Comparison of ENCODE assay signal across 2 cellular contexts in the genomic region with DNA sequence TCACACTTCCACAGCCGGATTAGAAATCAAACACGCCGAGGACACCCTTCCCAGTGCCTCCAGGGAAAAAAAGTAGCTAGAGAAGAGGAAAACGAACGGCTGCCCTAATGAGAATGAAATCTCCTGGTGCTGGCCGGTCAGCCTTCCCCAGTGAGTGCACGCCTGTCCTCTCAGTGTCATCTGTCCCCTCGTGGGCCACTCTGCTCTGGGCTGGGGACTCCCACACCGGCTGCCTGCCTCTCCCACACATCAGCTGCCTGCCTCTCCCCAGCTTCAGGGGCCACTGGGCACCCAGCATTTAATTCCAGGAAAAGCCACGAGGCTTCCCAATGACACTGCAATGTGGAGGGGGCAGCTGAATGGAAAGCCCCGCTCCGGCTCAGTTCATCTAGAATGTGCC.
TF ChIP-seq lines count a peak whose summit lies in the region.

No MANE protein-coding gene starts in this region.

TF ChIP-seq in SK-N-SH, 30 proteins besides CTCF, POLR2A, EP300 and RAD21 (continued from another document):
- TF ChIP-seq, protein P1, sequence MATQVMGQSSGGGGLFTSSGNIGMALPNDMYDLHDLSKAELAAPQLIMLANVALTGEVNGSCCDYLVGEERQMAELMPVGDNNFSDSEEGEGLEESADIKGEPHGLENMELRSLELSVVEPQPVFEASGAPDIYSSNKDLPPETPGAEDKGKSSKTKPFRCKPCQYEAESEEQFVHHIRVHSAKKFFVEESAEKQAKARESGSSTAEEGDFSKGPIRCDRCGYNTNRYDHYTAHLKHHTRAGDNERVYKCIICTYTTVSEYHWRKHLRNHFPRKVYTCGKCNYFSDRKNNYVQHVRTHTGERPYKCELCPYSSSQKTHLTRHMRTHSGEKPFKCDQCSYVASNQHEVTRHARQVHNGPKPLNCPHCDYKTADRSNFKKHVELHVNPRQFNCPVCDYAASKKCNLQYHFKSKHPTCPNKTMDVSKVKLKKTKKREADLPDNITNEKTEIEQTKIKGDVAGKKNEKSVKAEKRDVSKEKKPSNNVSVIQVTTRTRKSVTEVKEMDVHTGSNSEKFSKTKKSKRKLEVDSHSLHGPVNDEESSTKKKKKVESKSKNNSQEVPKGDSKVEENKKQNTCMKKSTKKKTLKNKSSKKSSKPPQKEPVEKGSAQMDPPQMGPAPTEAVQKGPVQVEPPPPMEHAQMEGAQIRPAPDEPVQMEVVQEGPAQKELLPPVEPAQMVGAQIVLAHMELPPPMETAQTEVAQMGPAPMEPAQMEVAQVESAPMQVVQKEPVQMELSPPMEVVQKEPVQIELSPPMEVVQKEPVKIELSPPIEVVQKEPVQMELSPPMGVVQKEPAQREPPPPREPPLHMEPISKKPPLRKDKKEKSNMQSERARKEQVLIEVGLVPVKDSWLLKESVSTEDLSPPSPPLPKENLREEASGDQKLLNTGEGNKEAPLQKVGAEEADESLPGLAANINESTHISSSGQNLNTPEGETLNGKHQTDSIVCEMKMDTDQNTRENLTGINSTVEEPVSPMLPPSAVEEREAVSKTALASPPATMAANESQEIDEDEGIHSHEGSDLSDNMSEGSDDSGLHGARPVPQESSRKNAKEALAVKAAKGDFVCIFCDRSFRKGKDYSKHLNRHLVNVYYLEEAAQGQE (IDR thresholded peaks at IDR 0.05; ENCODE audit: low read depth, low read length) = no peak
- TF ChIP-seq GATA2 (CRISPR knock-in tag; IDR thresholded peaks at IDR 0.05) = no peak
- TF ChIP-seq GABPA (IDR thresholded peaks at IDR 0.05; ENCODE audit: low read depth) = no peak
- TF ChIP-seq JUND (IDR thresholded peaks at IDR 0.05) = no peak
- TF ChIP-seq FOXM1 (IDR thresholded peaks at IDR 0.05; ENCODE audit: low read depth) = no peak
- no peak; the same call in 1 of the 2 replicates for TF ChIP-seq RFX5 (IDR thresholded peaks at IDR 0.05; ENCODE audit: low read length)
- no peak for TF ChIP-seq NFIC (IDR thresholded peaks at IDR 0.05; ENCODE audit: borderline replicate concordance)
- TF ChIP-seq FOSL2 (IDR thresholded peaks at IDR 0.05; ENCODE audit: borderline replicate concordance, low read depth) = no peak
- TF ChIP-seq, protein P2, sequence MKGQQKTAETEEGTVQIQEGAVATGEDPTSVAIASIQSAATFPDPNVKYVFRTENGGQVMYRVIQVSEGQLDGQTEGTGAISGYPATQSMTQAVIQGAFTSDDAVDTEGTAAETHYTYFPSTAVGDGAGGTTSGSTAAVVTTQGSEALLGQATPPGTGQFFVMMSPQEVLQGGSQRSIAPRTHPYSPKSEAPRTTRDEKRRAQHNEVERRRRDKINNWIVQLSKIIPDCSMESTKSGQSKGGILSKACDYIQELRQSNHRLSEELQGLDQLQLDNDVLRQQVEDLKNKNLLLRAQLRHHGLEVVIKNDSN (IDR thresholded peaks at IDR 0.05; ENCODE audit: borderline replicate concordance, low read depth) = no peak
- no peak for TF ChIP-seq TEAD4 (IDR thresholded peaks at IDR 0.05; ENCODE audit: borderline replicate concordance, insufficient read depth)
- TF ChIP-seq POLR2AphosphoS5 (IDR thresholded peaks at IDR 0.05; ENCODE audit: low read depth, low read length) = no peak
- no peak for TF ChIP-seq SMC3 (IDR thresholded peaks at IDR 0.05; ENCODE audit: low read depth, low read length)
TF ChIP-seq in SK-N-SH: peak in this region for 0.

TF ChIP-seq in SK-N-SH treated with all-trans-retinoic acid at 6 μM for 48 hours, 23 proteins besides CTCF, POLR2A, EP300 and RAD21 (continued from another document):
- TF ChIP-seq, protein P3, sequence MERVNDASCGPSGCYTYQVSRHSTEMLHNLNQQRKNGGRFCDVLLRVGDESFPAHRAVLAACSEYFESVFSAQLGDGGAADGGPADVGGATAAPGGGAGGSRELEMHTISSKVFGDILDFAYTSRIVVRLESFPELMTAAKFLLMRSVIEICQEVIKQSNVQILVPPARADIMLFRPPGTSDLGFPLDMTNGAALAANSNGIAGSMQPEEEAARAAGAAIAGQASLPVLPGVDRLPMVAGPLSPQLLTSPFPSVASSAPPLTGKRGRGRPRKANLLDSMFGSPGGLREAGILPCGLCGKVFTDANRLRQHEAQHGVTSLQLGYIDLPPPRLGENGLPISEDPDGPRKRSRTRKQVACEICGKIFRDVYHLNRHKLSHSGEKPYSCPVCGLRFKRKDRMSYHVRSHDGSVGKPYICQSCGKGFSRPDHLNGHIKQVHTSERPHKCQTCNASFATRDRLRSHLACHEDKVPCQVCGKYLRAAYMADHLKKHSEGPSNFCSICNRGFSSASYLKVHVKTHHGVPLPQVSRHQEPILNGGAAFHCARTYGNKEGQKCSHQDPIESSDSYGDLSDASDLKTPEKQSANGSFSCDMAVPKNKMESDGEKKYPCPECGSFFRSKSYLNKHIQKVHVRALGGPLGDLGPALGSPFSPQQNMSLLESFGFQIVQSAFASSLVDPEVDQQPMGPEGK (CRISPR knock-in tag; IDR thresholded peaks at IDR 0.05; ENCODE audit: borderline replicate concordance) = no peak
- TF ChIP-seq ZC3H10 (CRISPR knock-in tag; IDR thresholded peaks at IDR 0.05) (no peak), ISL1 (CRISPR knock-in tag; IDR thresholded peaks at IDR 0.05) (no peak), ZNF8 (CRISPR knock-in tag; IDR thresholded peaks at IDR 0.05) (no peak), ZFP3 (CRISPR knock-in tag; IDR thresholded peaks at IDR 0.05) (no peak)
- TF ChIP-seq, protein P4, sequence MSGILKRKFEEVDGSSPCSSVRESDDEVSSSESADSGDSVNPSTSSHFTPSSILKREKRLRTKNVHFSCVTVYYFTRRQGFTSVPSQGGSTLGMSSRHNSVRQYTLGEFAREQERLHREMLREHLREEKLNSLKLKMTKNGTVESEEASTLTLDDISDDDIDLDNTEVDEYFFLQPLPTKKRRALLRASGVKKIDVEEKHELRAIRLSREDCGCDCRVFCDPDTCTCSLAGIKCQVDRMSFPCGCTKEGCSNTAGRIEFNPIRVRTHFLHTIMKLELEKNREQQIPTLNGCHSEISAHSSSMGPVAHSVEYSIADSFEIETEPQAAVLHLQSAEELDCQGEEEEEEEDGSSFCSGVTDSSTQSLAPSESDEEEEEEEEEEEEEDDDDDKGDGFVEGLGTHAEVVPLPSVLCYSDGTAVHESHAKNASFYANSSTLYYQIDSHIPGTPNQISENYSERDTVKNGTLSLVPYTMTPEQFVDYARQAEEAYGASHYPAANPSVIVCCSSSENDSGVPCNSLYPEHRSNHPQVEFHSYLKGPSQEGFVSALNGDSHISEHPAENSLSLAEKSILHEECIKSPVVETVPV (CRISPR knock-in tag; IDR thresholded peaks at IDR 0.05) = no peak
- TF ChIP-seq, protein P5, sequence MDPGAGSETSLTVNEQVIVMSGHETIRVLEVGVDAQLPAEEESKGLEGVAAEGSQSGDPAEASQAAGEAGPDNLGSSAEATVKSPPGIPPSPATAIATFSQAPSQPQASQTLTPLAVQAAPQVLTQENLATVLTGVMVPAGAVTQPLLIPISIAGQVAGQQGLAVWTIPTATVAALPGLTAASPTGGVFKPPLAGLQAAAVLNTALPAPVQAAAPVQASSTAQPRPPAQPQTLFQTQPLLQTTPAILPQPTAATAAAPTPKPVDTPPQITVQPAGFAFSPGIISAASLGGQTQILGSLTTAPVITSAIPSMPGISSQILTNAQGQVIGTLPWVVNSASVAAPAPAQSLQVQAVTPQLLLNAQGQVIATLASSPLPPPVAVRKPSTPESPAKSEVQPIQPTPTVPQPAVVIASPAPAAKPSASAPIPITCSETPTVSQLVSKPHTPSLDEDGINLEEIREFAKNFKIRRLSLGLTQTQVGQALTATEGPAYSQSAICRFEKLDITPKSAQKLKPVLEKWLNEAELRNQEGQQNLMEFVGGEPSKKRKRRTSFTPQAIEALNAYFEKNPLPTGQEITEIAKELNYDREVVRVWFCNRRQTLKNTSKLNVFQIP (CRISPR knock-in tag; IDR thresholded peaks at IDR 0.05; ENCODE audit: borderline replicate concordance, low read depth) = no peak
